ENCODE assay signal across 24 cellular contexts in genomic region chr11:120126543-120126942, GRCh38. TPM values are rescaled to one million over a fixed set of nuclear protein-coding genes. Genes with fewer than 3 reads are reported as not detected.
"Had no signal": no experiment of that assay in that cellular context is flagged by ENCODE, and none has a peak within 500 bp of the region (broad histone marks: within the 10 kb centered on the region; RNA-seq: fewer than 3 reads in every experiment).

No MANE protein-coding gene starts in this region.

- ATAC-seq: activated naive CD4-positive, alpha-beta T cell treated with anti-CD3 and anti-CD28 coated beads, Interleukin-2, amount 50 U/mL, for 72 hours; gastroesophageal sphincter; left cardiac atrium; natural killer cell treated with Interleukin-12 subunit alpha and Interleukin-12 subunit beta and Interleukin-15 and Interleukin-18, amount 100 ng/mL, for 72 hours; stimulated activated naive CD8-positive, alpha-beta T cell treated with anti-CD3 and anti-CD28 coated beads, Interleukin-15, Interleukin-2, amounts not matched to agents 100 U/mL and 50 U/mL, for 24 hours had no signal

- H3K27me3 ChIP-seq: brain microvascular endothelial cell, esophagus muscularis mucosa, gastroesophageal sphincter, tibial artery had no signal

- H3K4me1 Mint-ChIP-seq: memory B cell had no signal

- DNase-seq: activated gamma-delta T cell treated with Interleukin-2 at 50 U/mL for 16 hours; activated T-cell treated with anti-CD3 and anti-CD28 coated beads, Interleukin-2, amount 50 U/mL, for 1 hour; brain microvascular endothelial cell; caudate nucleus; dermis blood vessel endothelial cell; effector CD8-positive, alpha-beta T cell; head of caudate nucleus; hypothalamus; left cardiac atrium; stimulated activated CD4-positive, alpha-beta T cell treated with anti-CD3 and anti-CD28 coated beads, Interleukin-4, amount 100 ng/mL, for 24 hours; stimulated activated naive CD8-positive, alpha-beta T cell treated with anti-CD3 and anti-CD28 coated beads, Interleukin-15, Interleukin-2, amounts not matched to agents 100 U/mL and 50 U/mL, for 24 hours; substantia nigra; T1000; tibial artery had no signal

- H3K36me3 Mint-ChIP-seq: activated naive CD4-positive, alpha-beta T cell treated with anti-CD3 and anti-CD28 coated beads, Interleukin-2, amount 50 U/mL, for 72 hours; memory B cell; natural killer cell treated with Interleukin-12 subunit alpha and Interleukin-12 subunit beta and Interleukin-15 and Interleukin-18, amount 100 ng/mL, for 72 hours had no signal

- H3K27ac ChIP-seq: brain microvascular endothelial cell, esophagus muscularis mucosa, gastroesophageal sphincter, tibial artery had no signal

- H3K9me3 Mint-ChIP-seq: activated naive CD4-positive, alpha-beta T cell treated with anti-CD3 and anti-CD28 coated beads, Interleukin-2, amount 50 U/mL, for 72 hours; memory B cell; natural killer cell treated with Interleukin-12 subunit alpha and Interleukin-12 subunit beta and Interleukin-15 and Interleukin-18, amount 100 ng/mL, for 72 hours had no signal

- H3K4me3 Mint-ChIP-seq: memory B cell; natural killer cell treated with Interleukin-12 subunit alpha and Interleukin-12 subunit beta and Interleukin-15 and Interleukin-18, amount 100 ng/mL, for 72 hours had no signal

- H3K27ac Mint-ChIP-seq: memory B cell; natural killer cell treated with Interleukin-12 subunit alpha and Interleukin-12 subunit beta and Interleukin-15 and Interleukin-18, amount 100 ng/mL, for 72 hours; progenitor cell of endocrine pancreas had no signal

- H3K9me3 ChIP-seq: esophagus muscularis mucosa, gastroesophageal sphincter, tibial artery had no signal

- H3K4me1 ChIP-seq: gastroesophageal sphincter had no signal

- H3K36me3 ChIP-seq: brain microvascular endothelial cell, esophagus muscularis mucosa, gastroesophageal sphincter had no signal

- H3K4me3 ChIP-seq: esophagus muscularis mucosa, gastroesophageal sphincter, tibial artery had no signal

- FAIRE-seq: islet of Langerhans, urothelium cell line had no signal

RNA-seq across cellular contexts. Expression of gene TRIM29, which starts 11.4 kb away (rescaled TPM):
- total RNA-seq: activated naive CD4-positive, alpha-beta T cell treated with anti-CD3 and anti-CD28 coated beads, Interleukin-2, amount 50 U/mL, for 72 hours; dermis blood vessel endothelial cell; natural killer cell treated with Interleukin-12 subunit alpha and Interleukin-12 subunit beta and Interleukin-15 and Interleukin-18, amount 100 ng/mL, for 72 hours; osteocyte; progenitor cell of endocrine pancreas; T-helper 1 cell treated with Interleukin-12 subunit alpha and Interleukin-12 subunit beta and Interleukin-4 antibody, amounts not matched to agents 30 ng/mL and 1 ng/mL, for 36 hours had no signal
